In genomic region chr3:190265795-190266194, GRCh38 we compare ENCODE assay signal across 11 cellular contexts. TPM values are rescaled to one million over a fixed set of nuclear protein-coding genes. Genes with fewer than 3 reads are reported as not detected.
DNase-seq lines count a peak whose midpoint lies in the region; ATAC-seq and TF ChIP-seq lines count a peak whose summit lies in the region.
"Had no signal": no experiment of that assay in that cellular context is flagged by ENCODE, and none has a peak within 500 bp of the region (broad histone marks: within the 10 kb centered on the region; RNA-seq: fewer than 3 reads in every experiment).

No MANE protein-coding gene starts in this region.

- H4K20me1 ChIP-seq in smooth muscle cell (ENCODE audit: low read depth), result no peaks in the 10 kb centered on the region

- peaks cover 0 to 4% (median 0%) of the 10 kb centered on the region in 11 donors for H3K9me3 Mint-ChIP-seq in naive thymus-derived CD4-positive, alpha-beta T cell

- 35% methylated on average over 3 of the region's 3 CpGs for WGBS in smooth muscle cell (ENCODE audit: low lambda C conversion rate)

- H3K4me3 ChIP-seq in HEK293 (ENCODE audit: low read depth, low read length), result no peak overlapping the region
- H3K4me3 ChIP-seq in smooth muscle cell, result no peak overlapping the region
- no peak overlapping the region for H3K4me3 ChIP-seq in naive thymus-derived CD4-positive, alpha-beta T cell (ENCODE audit: low read length)
- H3K4me3 ChIP-seq: stomach had no signal

- no peaks in the 10 kb centered on the region for H3K9me3 ChIP-seq in HEK293 (ENCODE audit: control insufficient read depth, insufficient read depth, low read depth, low read length)
- no peaks in the 10 kb centered on the region for H3K9me3 ChIP-seq in smooth muscle cell (replicated peaks; ENCODE audit: low read depth)
- no peaks in the 10 kb centered on the region for H3K9me3 ChIP-seq in naive thymus-derived CD4-positive, alpha-beta T cell (ENCODE audit: control insufficient read depth in 2 of 3, low read length in 3 of 3)
- H3K9me3 ChIP-seq: stomach had no signal

- intact Hi-C loops in naive thymus-derived CD4-positive, alpha-beta T cell (cut with micrococcal nuclease), result no loop called here

- H3K27ac Mint-ChIP-seq in naive thymus-derived CD4-positive, alpha-beta T cell, result no peak overlapping the region

- peak; percentile 94 for DNase-seq in SW480 (ENCODE audit: low spot score)
- DNase-seq in foreskin melanocyte, result peak; percentile 40
- no peak for DNase-seq in smooth muscle cell (lab: John Stamatoyannopoulos, UW; ENCODE audit: unreplicated experiment)
- no peak for DNase-seq in naive thymus-derived CD4-positive, alpha-beta T cell
- DNase-seq in activated gamma-delta T cell treated with Interleukin-2 at 50 U/mL for 16 hours, result no peak
- no peak for DNase-seq in stimulated activated CD4-positive, alpha-beta T cell treated with anti-CD3 and anti-CD28 coated beads, Interleukin-2, amount 100 ng/mL, for 48 hours
- DNase-seq in C1 segment of cervical spinal cord (lab: John Stamatoyannopoulos, UW), result no peak
- DNase-seq: activated naive CD4-positive, alpha-beta T cell treated with Interleukin-2 at 50 U/mL for 16 hours; stomach had no signal

- no peaks in the 10 kb centered on the region for H3F3A ChIP-seq in smooth muscle cell (ENCODE audit: low read depth)

- H3K4me1 ChIP-seq in HEK293 (ENCODE audit: control insufficient read depth, insufficient read depth, low read length) (no peaks in the 10 kb centered on the region), smooth muscle cell (ENCODE audit: low read depth) (no peaks in the 10 kb centered on the region)
- no peaks in the 10 kb centered on the region for H3K4me1 ChIP-seq in naive thymus-derived CD4-positive, alpha-beta T cell (ENCODE audit: control insufficient read depth in 2 of 2, insufficient read depth in 2 of 2, low read length in 2 of 2)
- H3K4me1 ChIP-seq: stomach had no signal

- H3K27ac ChIP-seq in HEK293 (ENCODE audit: extremely low read depth, low read depth, low read length) (no peak overlapping the region), smooth muscle cell (ENCODE audit: low read depth) (peak overlapping the region; percentile 81)
- no peak overlapping the region for H3K27ac ChIP-seq in naive thymus-derived CD4-positive, alpha-beta T cell (ENCODE audit: low read depth, low read length)
- H3K27ac ChIP-seq: HL-60, stomach had no signal

- no peaks in the 10 kb centered on the region for H3K27me3 ChIP-seq in smooth muscle cell (ENCODE audit: low read depth)
- H3K27me3 ChIP-seq in naive thymus-derived CD4-positive, alpha-beta T cell (ENCODE audit: control insufficient read depth in 2 of 2, insufficient read depth in 2 of 2, low read length in 2 of 2), result no peaks in the 10 kb centered on the region
- H3K27me3 ChIP-seq: stomach had no signal

- no peak for ATAC-seq in naive thymus-derived CD4-positive, alpha-beta T cell

- no peak overlapping the region for H3K9ac ChIP-seq in smooth muscle cell (ENCODE audit: low read depth)

- H3K4me2 ChIP-seq in smooth muscle cell, result peak overlapping the region; percentile 38

- H3K4me3 Mint-ChIP-seq in naive thymus-derived CD4-positive, alpha-beta T cell, result no peak overlapping the region

- peaks cover 0 to 5% (median 0%) of the 10 kb centered on the region in 7 donors for H3K4me1 Mint-ChIP-seq in naive thymus-derived CD4-positive, alpha-beta T cell

- TF ChIP-seq CTCF in HEK293 (tag by site-specific recombination; IDR thresholded peaks at IDR 0.05) (no peak), smooth muscle cell (IDR thresholded peaks at IDR 0.05; ENCODE audit: borderline replicate concordance, insufficient read depth, poor library complexity, severe bottlenecking) (no peak)

- no peak overlapping the region for H2AFZ ChIP-seq in smooth muscle cell (ENCODE audit: low read depth)

- no peaks in the 10 kb centered on the region for H3K79me2 ChIP-seq in smooth muscle cell (ENCODE audit: low read depth)

- no peaks in the 10 kb centered on the region for H3K27me3 Mint-ChIP-seq in naive thymus-derived CD4-positive, alpha-beta T cell

- no peaks in the 10 kb centered on the region for H3K36me3 Mint-ChIP-seq in naive thymus-derived CD4-positive, alpha-beta T cell

- POLR2A ChIA-PET in HEK293 (lab: Yijun Ruan, JAX), result no interaction called here
- POLR2A ChIA-PET in naive thymus-derived CD4-positive, alpha-beta T cell (lab: Charles Lee), result no interaction called here

- H3K36me3 ChIP-seq in HEK293 (ENCODE audit: control insufficient read depth in 2 of 2, insufficient read depth in 1 of 2, low read length in 2 of 2) (no peaks in the 10 kb centered on the region), smooth muscle cell (ENCODE audit: low read depth) (no peaks in the 10 kb centered on the region)
- no peaks in the 10 kb centered on the region for H3K36me3 ChIP-seq in naive thymus-derived CD4-positive, alpha-beta T cell (ENCODE audit: control insufficient read depth in 2 of 3, insufficient read depth in 3 of 3, low read length in 3 of 3)
- H3K36me3 ChIP-seq: stomach had no signal

- CTCF ChIA-PET in HEK293 (lab: Yijun Ruan, JAX), result interaction anchor here (0.8 kb wide), 1 partner anchor 11 kb away, joined by 4 read pairs; no protein-coding TSS in a partner anchor
- CTCF ChIA-PET in naive thymus-derived CD4-positive, alpha-beta T cell (lab: Charles Lee), result interaction anchor here (0.6 kb wide), 1 partner anchor 8 kb away, joined by 3 read pairs; no protein-coding TSS in a partner anchor

TF ChIP-seq in HEK293, 187 proteins besides CTCF, POLR2A, EP300 and RAD21:
- TF ChIP-seq, protein P1, sequence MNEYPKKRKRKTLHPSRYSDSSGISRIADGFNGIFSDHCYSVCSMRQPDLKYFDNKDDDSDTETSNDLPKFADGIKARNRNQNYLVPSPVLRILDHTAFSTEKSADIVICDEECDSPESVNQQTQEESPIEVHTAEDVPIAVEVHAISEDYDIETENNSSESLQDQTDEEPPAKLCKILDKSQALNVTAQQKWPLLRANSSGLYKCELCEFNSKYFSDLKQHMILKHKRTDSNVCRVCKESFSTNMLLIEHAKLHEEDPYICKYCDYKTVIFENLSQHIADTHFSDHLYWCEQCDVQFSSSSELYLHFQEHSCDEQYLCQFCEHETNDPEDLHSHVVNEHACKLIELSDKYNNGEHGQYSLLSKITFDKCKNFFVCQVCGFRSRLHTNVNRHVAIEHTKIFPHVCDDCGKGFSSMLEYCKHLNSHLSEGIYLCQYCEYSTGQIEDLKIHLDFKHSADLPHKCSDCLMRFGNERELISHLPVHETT (tag by site-specific recombination; IDR thresholded peaks at IDR 0.05), result no peak
- peak; percentile 26; the same call in 1 of the 2 replicates for TF ChIP-seq SCRT2 (tag by site-specific recombination; IDR thresholded peaks at IDR 0.05)

RNA-seq across cellular contexts. Expression of gene CLDN1, which starts 56.5 kb away (rescaled TPM):
- 25.5 and 30.5 TPM in 2 replicates for total RNA-seq in smooth muscle cell
- 3.8 and 6.2 TPM in 2 replicates for polyA plus RNA-seq in smooth muscle cell
- under 1 TPM in 2 of 5 experiments, not detected in 3; 0.08 to 0.32 TPM for total RNA-seq in naive thymus-derived CD4-positive, alpha-beta T cell
- under 1 TPM in 1 of 2 donors, not detected in 1; 0.22 TPM for polyA plus RNA-seq in naive thymus-derived CD4-positive, alpha-beta T cell

Comparison
In these comparisons a context has a peak if more than half of its experiments do, and no peak if none do; other contexts are left out.
1. DNase-seq: peak in SW480 (single experiment) and foreskin melanocyte (single experiment); none in smooth muscle cell (single experiment), naive thymus-derived CD4-positive, alpha-beta T cell (0 of 9), activated gamma-delta T cell treated with Interleukin-2 at 50 U/mL for 16 hours (single experiment), stimulated activated CD4-positive, alpha-beta T cell treated with anti-CD3 and anti-CD28 coated beads, Interleukin-2, amount 100 ng/mL, for 48 hours (0 of 2) and C1 segment of cervical spinal cord (0 of 14).
2. RNA of gene CLDN1, which starts 56.5 kb away (total RNA-seq): 25.5 to 30.5 TPM in smooth muscle cell; 0.08 to 0.32 TPM in naive thymus-derived CD4-positive, alpha-beta T cell; every median in the first group is over 10 times any median in the second.